ENCODE assay signal across 1 cellular context in the genomic region with DNA sequence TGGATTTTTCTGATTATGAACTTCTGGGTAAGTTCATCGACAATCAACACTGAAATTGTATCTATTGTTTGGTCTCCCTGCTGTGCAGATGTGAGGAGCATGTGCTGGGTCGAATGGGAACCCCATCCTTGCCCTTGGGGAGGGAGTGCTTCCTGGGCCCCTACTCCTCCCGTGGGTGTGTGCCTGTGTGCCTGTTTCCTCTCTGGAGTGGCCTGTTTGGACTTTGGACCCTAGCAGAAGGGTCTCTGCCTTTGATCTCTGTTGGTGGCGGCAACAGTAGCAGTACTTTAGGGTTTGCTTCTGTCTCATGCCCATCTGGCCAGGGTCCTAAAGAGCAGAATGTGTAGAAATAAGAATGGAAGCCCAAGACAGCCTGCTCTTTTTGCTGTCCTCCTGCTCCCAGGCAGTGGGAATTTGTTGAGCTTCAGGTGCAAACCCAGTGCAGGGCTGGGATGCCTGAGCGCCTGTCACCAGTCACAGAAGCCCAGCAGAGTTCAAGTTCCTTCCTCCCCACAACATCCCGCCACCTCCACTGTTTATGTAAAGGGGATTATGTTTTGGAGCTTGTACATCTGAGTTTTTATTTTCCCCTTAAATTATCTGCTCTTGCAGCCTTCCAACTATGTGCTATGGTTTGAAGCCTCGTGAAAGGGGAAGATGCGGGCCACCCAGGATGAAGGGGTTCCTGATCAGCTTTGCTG.
A peak's percentile ranks its signal among the peaks of the same experiment; 100 is the strongest.
TF ChIP-seq lines count a peak whose summit lies in the region.

No MANE protein-coding gene starts in this region.

TF ChIP-seq in HepG2, 621 proteins besides CTCF, POLR2A, EP300 and RAD21 (continued from another document and continues in another):
- TF ChIP-seq, protein P1, sequence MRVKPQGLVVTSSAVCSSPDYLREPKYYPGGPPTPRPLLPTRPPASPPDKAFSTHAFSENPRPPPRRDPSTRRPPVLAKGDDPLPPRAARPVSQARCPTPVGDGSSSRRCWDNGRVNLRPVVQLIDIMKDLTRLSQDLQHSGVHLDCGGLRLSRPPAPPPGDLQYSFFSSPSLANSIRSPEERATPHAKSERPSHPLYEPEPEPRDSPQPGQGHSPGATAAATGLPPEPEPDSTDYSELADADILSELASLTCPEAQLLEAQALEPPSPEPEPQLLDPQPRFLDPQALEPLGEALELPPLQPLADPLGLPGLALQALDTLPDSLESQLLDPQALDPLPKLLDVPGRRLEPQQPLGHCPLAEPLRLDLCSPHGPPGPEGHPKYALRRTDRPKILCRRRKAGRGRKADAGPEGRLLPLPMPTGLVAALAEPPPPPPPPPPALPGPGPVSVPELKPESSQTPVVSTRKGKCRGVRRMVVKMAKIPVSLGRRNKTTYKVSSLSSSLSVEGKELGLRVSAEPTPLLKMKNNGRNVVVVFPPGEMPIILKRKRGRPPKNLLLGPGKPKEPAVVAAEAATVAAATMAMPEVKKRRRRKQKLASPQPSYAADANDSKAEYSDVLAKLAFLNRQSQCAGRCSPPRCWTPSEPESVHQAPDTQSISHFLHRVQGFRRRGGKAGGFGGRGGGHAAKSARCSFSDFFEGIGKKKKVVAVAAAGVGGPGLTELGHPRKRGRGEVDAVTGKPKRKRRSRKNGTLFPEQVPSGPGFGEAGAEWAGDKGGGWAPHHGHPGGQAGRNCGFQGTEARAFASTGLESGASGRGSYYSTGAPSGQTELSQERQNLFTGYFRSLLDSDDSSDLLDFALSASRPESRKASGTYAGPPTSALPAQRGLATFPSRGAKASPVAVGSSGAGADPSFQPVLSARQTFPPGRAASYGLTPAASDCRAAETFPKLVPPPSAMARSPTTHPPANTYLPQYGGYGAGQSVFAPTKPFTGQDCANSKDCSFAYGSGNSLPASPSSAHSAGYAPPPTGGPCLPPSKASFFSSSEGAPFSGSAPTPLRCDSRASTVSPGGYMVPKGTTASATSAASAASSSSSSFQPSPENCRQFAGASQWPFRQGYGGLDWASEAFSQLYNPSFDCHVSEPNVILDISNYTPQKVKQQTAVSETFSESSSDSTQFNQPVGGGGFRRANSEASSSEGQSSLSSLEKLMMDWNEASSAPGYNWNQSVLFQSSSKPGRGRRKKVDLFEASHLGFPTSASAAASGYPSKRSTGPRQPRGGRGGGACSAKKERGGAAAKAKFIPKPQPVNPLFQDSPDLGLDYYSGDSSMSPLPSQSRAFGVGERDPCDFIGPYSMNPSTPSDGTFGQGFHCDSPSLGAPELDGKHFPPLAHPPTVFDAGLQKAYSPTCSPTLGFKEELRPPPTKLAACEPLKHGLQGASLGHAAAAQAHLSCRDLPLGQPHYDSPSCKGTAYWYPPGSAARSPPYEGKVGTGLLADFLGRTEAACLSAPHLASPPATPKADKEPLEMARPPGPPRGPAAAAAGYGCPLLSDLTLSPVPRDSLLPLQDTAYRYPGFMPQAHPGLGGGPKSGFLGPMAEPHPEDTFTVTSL (CRISPR knock-in tag; IDR thresholded peaks at IDR 0.05; ENCODE audit: borderline replicate concordance), result peak; percentile 38; the same call in 1 of the 2 replicates
- TF ChIP-seq ZNF790 (CRISPR knock-in tag; IDR thresholded peaks at IDR 0.05; ENCODE audit: borderline replicate concordance), result no peak
- peak; percentile 75 for TF ChIP-seq NCOA2 (CRISPR knock-in tag; IDR thresholded peaks at IDR 0.05)
- TF ChIP-seq NR2C2 (CRISPR knock-in tag; IDR thresholded peaks at IDR 0.05; ENCODE audit: borderline replicate concordance), result peak; percentile 46; the same call in 1 of the 2 replicates
- TF ChIP-seq MIER3 (CRISPR knock-in tag; IDR thresholded peaks at IDR 0.05; ENCODE audit: borderline replicate concordance), result peak; percentile 39; the same call in 1 of the 2 replicates
- TF ChIP-seq MYC (CRISPR knock-in tag; IDR thresholded peaks at IDR 0.05; ENCODE audit: borderline replicate concordance), result peak; percentile 47; the same call in 1 of the 2 replicates
- 0 out of 2 replicates have a peak, but pooled peaks have one; percentile 10 for TF ChIP-seq NR2F6 (IDR thresholded peaks at IDR 0.05)
- TF ChIP-seq NR2F6 (CRISPR knock-in tag; IDR thresholded peaks at IDR 0.05), result peak; percentile 39; the same call in 1 of the 2 replicates
- TF ChIP-seq, protein P2, sequence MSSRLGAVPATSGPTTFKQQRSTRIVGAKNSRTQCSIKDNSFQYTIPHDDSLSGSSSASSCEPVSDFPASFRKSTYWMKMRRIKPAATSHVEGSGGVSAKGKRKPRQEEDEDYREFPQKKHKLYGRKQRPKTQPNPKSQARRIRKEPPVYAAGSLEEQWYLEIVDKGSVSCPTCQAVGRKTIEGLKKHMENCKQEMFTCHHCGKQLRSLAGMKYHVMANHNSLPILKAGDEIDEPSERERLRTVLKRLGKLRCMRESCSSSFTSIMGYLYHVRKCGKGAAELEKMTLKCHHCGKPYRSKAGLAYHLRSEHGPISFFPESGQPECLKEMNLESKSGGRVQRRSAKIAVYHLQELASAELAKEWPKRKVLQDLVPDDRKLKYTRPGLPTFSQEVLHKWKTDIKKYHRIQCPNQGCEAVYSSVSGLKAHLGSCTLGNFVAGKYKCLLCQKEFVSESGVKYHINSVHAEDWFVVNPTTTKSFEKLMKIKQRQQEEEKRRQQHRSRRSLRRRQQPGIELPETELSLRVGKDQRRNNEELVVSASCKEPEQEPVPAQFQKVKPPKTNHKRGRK (CRISPR knock-in tag; IDR thresholded peaks at IDR 0.05), result no peak
- TF ChIP-seq, protein P3, sequence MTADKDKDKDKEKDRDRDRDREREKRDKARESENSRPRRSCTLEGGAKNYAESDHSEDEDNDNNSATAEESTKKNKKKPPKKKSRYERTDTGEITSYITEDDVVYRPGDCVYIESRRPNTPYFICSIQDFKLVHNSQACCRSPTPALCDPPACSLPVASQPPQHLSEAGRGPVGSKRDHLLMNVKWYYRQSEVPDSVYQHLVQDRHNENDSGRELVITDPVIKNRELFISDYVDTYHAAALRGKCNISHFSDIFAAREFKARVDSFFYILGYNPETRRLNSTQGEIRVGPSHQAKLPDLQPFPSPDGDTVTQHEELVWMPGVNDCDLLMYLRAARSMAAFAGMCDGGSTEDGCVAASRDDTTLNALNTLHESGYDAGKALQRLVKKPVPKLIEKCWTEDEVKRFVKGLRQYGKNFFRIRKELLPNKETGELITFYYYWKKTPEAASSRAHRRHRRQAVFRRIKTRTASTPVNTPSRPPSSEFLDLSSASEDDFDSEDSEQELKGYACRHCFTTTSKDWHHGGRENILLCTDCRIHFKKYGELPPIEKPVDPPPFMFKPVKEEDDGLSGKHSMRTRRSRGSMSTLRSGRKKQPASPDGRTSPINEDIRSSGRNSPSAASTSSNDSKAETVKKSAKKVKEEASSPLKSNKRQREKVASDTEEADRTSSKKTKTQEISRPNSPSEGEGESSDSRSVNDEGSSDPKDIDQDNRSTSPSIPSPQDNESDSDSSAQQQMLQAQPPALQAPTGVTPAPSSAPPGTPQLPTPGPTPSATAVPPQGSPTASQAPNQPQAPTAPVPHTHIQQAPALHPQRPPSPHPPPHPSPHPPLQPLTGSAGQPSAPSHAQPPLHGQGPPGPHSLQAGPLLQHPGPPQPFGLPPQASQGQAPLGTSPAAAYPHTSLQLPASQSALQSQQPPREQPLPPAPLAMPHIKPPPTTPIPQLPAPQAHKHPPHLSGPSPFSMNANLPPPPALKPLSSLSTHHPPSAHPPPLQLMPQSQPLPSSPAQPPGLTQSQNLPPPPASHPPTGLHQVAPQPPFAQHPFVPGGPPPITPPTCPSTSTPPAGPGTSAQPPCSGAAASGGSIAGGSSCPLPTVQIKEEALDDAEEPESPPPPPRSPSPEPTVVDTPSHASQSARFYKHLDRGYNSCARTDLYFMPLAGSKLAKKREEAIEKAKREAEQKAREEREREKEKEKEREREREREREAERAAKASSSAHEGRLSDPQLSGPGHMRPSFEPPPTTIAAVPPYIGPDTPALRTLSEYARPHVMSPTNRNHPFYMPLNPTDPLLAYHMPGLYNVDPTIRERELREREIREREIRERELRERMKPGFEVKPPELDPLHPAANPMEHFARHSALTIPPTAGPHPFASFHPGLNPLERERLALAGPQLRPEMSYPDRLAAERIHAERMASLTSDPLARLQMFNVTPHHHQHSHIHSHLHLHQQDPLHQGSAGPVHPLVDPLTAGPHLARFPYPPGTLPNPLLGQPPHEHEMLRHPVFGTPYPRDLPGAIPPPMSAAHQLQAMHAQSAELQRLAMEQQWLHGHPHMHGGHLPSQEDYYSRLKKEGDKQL (CRISPR knock-in tag; IDR thresholded peaks at IDR 0.05; ENCODE audit: low read depth), result no peak
- peak; percentile 66; the same call in 1 of the 2 replicates for TF ChIP-seq SOX5 (CRISPR knock-in tag; IDR thresholded peaks at IDR 0.05; ENCODE audit: borderline replicate concordance)
- TF ChIP-seq HES4 (CRISPR knock-in tag; IDR thresholded peaks at IDR 0.05; ENCODE audit: borderline replicate concordance), result no peak
- peak; percentile 49 for TF ChIP-seq GABPB1 (CRISPR knock-in tag; IDR thresholded peaks at IDR 0.05)
- TF ChIP-seq MAFK (conservative IDR thresholded peaks at IDR 0.05 in 1 of 2, IDR thresholded peaks at IDR 0.05 in 1 of 2; ENCODE audit: low read length in 2 of 2), result no peak
- TF ChIP-seq CHD4 (IDR thresholded peaks at IDR 0.05; ENCODE audit: borderline replicate concordance, low read length), result peak; percentile 79; the same call in 1 of the 2 replicates
- TF ChIP-seq, protein P4, sequence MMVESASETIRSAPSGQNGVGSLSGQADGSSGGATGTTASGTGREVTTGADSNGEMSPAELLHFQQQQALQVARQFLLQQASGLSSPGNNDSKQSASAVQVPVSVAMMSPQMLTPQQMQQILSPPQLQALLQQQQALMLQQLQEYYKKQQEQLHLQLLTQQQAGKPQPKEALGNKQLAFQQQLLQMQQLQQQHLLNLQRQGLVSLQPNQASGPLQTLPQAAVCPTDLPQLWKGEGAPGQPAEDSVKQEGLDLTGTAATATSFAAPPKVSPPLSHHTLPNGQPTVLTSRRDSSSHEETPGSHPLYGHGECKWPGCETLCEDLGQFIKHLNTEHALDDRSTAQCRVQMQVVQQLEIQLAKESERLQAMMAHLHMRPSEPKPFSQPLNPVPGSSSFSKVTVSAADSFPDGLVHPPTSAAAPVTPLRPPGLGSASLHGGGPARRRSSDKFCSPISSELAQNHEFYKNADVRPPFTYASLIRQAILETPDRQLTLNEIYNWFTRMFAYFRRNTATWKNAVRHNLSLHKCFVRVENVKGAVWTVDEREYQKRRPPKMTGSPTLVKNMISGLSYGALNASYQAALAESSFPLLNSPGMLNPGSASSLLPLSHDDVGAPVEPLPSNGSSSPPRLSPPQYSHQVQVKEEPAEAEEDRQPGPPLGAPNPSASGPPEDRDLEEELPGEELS (CRISPR knock-in tag; IDR thresholded peaks at IDR 0.05), result peak; percentile 30; the same call in 1 of the 2 replicates
- TF ChIP-seq PCBP1 (IDR thresholded peaks at IDR 0.05; ENCODE audit: borderline replicate concordance, low read depth, low read length), result no peak
- TF ChIP-seq ZNF510 (CRISPR knock-in tag; IDR thresholded peaks at IDR 0.05; ENCODE audit: low read depth), result 0 out of 2 replicates have a peak, but pooled peaks have one; percentile 46
- TF ChIP-seq, protein P5, sequence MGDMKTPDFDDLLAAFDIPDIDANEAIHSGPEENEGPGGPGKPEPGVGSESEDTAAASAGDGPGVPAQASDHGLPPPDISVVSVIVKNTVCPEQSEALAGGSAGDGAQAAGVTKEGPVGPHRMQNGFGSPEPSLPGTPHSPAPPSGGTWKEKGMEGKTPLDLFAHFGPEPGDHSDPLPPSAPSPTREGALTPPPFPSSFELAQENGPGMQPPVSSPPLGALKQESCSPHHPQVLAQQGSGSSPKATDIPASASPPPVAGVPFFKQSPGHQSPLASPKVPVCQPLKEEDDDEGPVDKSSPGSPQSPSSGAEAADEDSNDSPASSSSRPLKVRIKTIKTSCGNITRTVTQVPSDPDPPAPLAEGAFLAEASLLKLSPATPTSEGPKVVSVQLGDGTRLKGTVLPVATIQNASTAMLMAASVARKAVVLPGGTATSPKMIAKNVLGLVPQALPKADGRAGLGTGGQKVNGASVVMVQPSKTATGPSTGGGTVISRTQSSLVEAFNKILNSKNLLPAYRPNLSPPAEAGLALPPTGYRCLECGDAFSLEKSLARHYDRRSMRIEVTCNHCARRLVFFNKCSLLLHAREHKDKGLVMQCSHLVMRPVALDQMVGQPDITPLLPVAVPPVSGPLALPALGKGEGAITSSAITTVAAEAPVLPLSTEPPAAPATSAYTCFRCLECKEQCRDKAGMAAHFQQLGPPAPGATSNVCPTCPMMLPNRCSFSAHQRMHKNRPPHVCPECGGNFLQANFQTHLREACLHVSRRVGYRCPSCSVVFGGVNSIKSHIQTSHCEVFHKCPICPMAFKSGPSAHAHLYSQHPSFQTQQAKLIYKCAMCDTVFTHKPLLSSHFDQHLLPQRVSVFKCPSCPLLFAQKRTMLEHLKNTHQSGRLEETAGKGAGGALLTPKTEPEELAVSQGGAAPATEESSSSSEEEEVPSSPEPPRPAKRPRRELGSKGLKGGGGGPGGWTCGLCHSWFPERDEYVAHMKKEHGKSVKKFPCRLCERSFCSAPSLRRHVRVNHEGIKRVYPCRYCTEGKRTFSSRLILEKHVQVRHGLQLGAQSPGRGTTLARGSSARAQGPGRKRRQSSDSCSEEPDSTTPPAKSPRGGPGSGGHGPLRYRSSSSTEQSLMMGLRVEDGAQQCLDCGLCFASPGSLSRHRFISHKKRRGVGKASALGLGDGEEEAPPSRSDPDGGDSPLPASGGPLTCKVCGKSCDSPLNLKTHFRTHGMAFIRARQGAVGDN (CRISPR knock-in tag; IDR thresholded peaks at IDR 0.05), result peak; percentile 57
- 0 out of 2 replicates have a peak, but pooled peaks have one; percentile 81 for TF ChIP-seq ZBTB7B (CRISPR knock-in tag; IDR thresholded peaks at IDR 0.05)
- TF ChIP-seq DPF2 (CRISPR knock-in tag; IDR thresholded peaks at IDR 0.05; ENCODE audit: borderline replicate concordance, low read depth), result peak; percentile 70
- TF ChIP-seq, protein P6, sequence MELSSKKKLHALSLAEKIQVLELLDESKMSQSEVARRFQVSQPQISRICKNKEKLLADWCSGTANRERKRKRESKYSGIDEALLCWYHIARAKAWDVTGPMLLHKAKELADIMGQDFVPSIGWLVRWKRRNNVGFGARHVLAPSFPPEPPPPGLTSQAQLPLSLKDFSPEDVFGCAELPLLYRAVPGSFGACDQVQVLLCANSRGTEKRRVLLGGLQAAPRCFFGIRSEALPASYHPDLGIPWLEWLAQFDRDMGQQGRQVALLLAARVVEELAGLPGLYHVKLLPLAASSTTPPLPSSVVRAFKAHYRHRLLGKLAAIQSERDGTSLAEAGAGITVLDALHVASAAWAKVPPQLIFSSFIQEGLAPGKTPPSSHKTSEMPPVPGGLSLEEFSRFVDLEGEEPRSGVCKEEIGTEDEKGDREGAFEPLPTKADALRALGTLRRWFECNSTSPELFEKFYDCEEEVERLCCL (CRISPR knock-in tag; IDR thresholded peaks at IDR 0.05; ENCODE audit: borderline replicate concordance), result no peak
- TF ChIP-seq ZFX (CRISPR knock-in tag; IDR thresholded peaks at IDR 0.05; ENCODE audit: low read depth), result 0 out of 2 replicates have a peak, but pooled peaks have one; percentile 45
- TF ChIP-seq FOXO1 (CRISPR knock-in tag; IDR thresholded peaks at IDR 0.05), result peak; percentile 66
- TF ChIP-seq MEF2D (CRISPR knock-in tag; IDR thresholded peaks at IDR 0.05), result 0 out of 2 replicates have a peak, but pooled peaks have one; percentile 48
- TF ChIP-seq HNF4G (IDR thresholded peaks at IDR 0.05; ENCODE audit: borderline replicate concordance, low read depth, low read length), result peak; percentile 85
- TF ChIP-seq HNF4G (CRISPR knock-in tag; IDR thresholded peaks at IDR 0.05; ENCODE audit: borderline replicate concordance, low read depth), result peak; percentile 83; the same call in 1 of the 2 replicates
- TF ChIP-seq RXRB (CRISPR knock-in tag; IDR thresholded peaks at IDR 0.05; ENCODE audit: borderline replicate concordance), result peak; percentile 50; the same call in 1 of the 2 replicates
- TF ChIP-seq SIX4 (CRISPR knock-in tag; IDR thresholded peaks at IDR 0.05), result 0 out of 2 replicates have a peak, but pooled peaks have one; percentile 16
- TF ChIP-seq ZNF263 (CRISPR knock-in tag; IDR thresholded peaks at IDR 0.05), result peak; percentile 61; the same call in 1 of the 2 replicates
- no peak for TF ChIP-seq SOX6 (IDR thresholded peaks at IDR 0.05)
- TF ChIP-seq SOX6 (CRISPR knock-in tag; IDR thresholded peaks at IDR 0.05), result peak; percentile 70
